Comparison of ENCODE assay signal across 22 cellular contexts in genomic region chr4:45063701-45064100, GRCh38.
"Had no signal": no experiment of that assay in that cellular context is flagged by ENCODE, and none has a peak within 500 bp of the region (broad histone marks: within the 10 kb centered on the region; RNA-seq: fewer than 3 reads in every experiment).

No MANE protein-coding gene starts in this region.

- H3K27ac Mint-ChIP-seq: activated CD4-positive, alpha-beta T cell treated with anti-CD3 and anti-CD28 coated beads, Interleukin-2, amount 10 ng/mL, durations not matched to agents 24 days and 14 days; activated naive CD8-positive, alpha-beta T cell; activated T-cell treated with anti-CD3 and anti-CD28 coated beads, Interleukin-2, amount 50 U/mL, for 72 hours; T-helper 2 cell treated with Interferon-gamma antibody and Interleukin-4, amounts not matched to agents 5 μg/mL and 100 μg/mL, for 36 hours had no signal

- H3K4me1 ChIP-seq: body of pancreas, foreskin keratinocyte, lower lobe of right lung, pancreas, testis, upper lobe of left lung had no signal

- H3K4me3 Mint-ChIP-seq: activated CD4-positive, alpha-beta T cell treated with anti-CD3 and anti-CD28 coated beads, Interleukin-2, amount 10 ng/mL, durations not matched to agents 24 days and 14 days; activated naive CD8-positive, alpha-beta T cell; activated T-cell treated with anti-CD3 and anti-CD28 coated beads, Interleukin-2, amount 50 U/mL, for 72 hours; central memory CD8-positive, alpha-beta T cell; T-helper 2 cell treated with Interferon-gamma antibody and Interleukin-4, amounts not matched to agents 5 μg/mL and 100 μg/mL, for 36 hours had no signal

- H3K36me3 Mint-ChIP-seq: activated naive CD8-positive, alpha-beta T cell had no signal

- ATAC-seq: activated T-cell treated with anti-CD3 and anti-CD28 coated beads, Interleukin-2, amount 50 U/mL, for 72 hours; body of pancreas; foreskin keratinocyte; lower lobe of right lung had no signal

- DNase-seq: activated CD4-positive, alpha-beta T cell treated with anti-CD3 and anti-CD28 coated beads, Interleukin-2, amount 10 ng/mL, durations not matched to agents 24 days and 14 days; activated CD4-positive, CD25-positive, alpha-beta regulatory T cell; activated CD8-positive, alpha-beta memory T cell treated with anti-CD3 and anti-CD28 coated beads, Interleukin-2, amount 50 U/mL, for 48 hours; activated gamma-delta T cell; activated T-cell treated with anti-CD3 and anti-CD28 coated beads, Interleukin-2, amount 50 U/mL, for 72 hours; amniotic stem cell; body of pancreas; cortex of kidney; effector CD4-positive, alpha-beta T cell; foreskin keratinocyte; head of caudate nucleus; lower lobe of right lung; midbrain; pancreas; stimulated activated CD4-positive, alpha-beta T cell treated with anti-CD3 and anti-CD28 coated beads, Interleukin-12 subunit alpha, Interleukin-12 subunit beta, amount 100 ng/mL, for 4 hours; stimulated activated CD4-positive, alpha-beta T cell treated with anti-CD3 and anti-CD28 coated beads, Interleukin-2, amount 100 ng/mL, for 24 hours; stomach; testis; upper lobe of left lung had no signal

- H3K27me3 Mint-ChIP-seq: activated CD4-positive, alpha-beta T cell treated with anti-CD3 and anti-CD28 coated beads, Interleukin-2, amount 10 ng/mL, durations not matched to agents 24 days and 14 days; activated naive CD8-positive, alpha-beta T cell; central memory CD8-positive, alpha-beta T cell had no signal

- H3K4me1 Mint-ChIP-seq: activated CD4-positive, alpha-beta T cell treated with anti-CD3 and anti-CD28 coated beads, Interleukin-2, amount 10 ng/mL, durations not matched to agents 24 days and 14 days; central memory CD8-positive, alpha-beta T cell had no signal

- H3K27ac ChIP-seq: body of pancreas, foreskin keratinocyte, lower lobe of right lung, pancreas, stomach, testis, upper lobe of left lung had no signal

- H3K9me3 ChIP-seq: body of pancreas, lower lobe of right lung, pancreas, stomach, testis had no signal

- H3K4me3 ChIP-seq: body of pancreas, lower lobe of right lung, pancreas, stomach, testis, upper lobe of left lung had no signal

- H3K27me3 ChIP-seq: body of pancreas, foreskin keratinocyte, pancreas, stomach, testis, upper lobe of left lung had no signal

- H3K36me3 ChIP-seq: lower lobe of right lung, pancreas, stomach, upper lobe of left lung had no signal
